In the genomic region with DNA sequence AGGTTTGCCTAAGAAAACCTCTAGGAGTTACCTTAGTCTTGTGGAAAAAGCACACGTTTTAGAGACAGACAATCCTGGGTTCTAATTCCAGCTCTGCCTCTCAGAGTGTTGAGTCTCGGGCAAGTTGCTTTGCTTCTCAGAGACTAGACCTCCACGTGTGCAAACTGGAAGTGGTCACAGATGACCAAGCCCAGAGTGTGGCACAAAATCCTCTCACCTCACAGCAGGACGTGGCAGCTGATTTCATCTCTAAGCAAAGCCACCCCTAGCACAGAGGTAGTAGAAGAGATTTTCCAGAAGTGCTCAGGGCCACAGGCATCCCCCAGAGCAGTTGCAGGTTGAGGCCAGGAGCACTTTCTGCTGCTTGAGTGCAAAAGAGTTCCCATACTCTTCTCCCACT, we compare ENCODE assay signal across 21 cellular contexts.
A peak's percentile ranks its signal among the peaks of the same experiment; 100 is the strongest.
DNase-seq lines count a peak whose midpoint lies in the region; ATAC-seq and TF ChIP-seq lines count a peak whose summit lies in the region.
"Had no signal": no experiment of that assay in that cellular context is flagged by ENCODE, and none has a peak within 500 bp of the region (broad histone marks: within the 10 kb centered on the region; RNA-seq: fewer than 3 reads in every experiment).

No MANE protein-coding gene starts in this region.

- peaks cover 3% of the 10 kb centered on the region for H3K4me1 Mint-ChIP-seq in activated naive CD8-positive, alpha-beta T cell treated with anti-CD3 and anti-CD28 coated beads, Interleukin-2, amount 10 ng/mL, durations not matched to agents 7 days and 5 days
- peaks cover 5% of the 10 kb centered on the region for H3K4me1 Mint-ChIP-seq in activated naive CD8-positive, alpha-beta T cell treated with anti-CD3 and anti-CD28 coated beads for 36 hours
- peaks cover 25 to 47% (median 27%) of the 10 kb centered on the region in 3 donors for H3K4me1 Mint-ChIP-seq in naive B cell

- H3K36me3 ChIP-seq in WERI-Rb-1, result no peaks in the 10 kb centered on the region
- H3K36me3 ChIP-seq: BLaER1 had no signal

- H3K27me3 Mint-ChIP-seq in activated naive CD8-positive, alpha-beta T cell treated with anti-CD3 and anti-CD28 coated beads, Interleukin-2, amount 10 ng/mL, durations not matched to agents 7 days and 5 days, result peaks cover under 1% of the 10 kb centered on the region
- H3K27me3 Mint-ChIP-seq in activated naive CD8-positive, alpha-beta T cell treated with anti-CD3 and anti-CD28 coated beads for 36 hours, result peaks cover 3% of the 10 kb centered on the region
- peaks cover 0 to 11% (median 4%) of the 10 kb centered on the region in 3 donors for H3K27me3 Mint-ChIP-seq in naive B cell

- H3K4me3 Mint-ChIP-seq in activated naive CD8-positive, alpha-beta T cell treated with anti-CD3 and anti-CD28 coated beads, Interleukin-2, amount 10 ng/mL, durations not matched to agents 7 days and 5 days, result no peak overlapping the region
- no peak overlapping the region for H3K4me3 Mint-ChIP-seq in activated naive CD8-positive, alpha-beta T cell treated with anti-CD3 and anti-CD28 coated beads for 36 hours
- peak overlapping the region in 1 of 8 donors; percentile 41 for H3K4me3 Mint-ChIP-seq in naive B cell
- H3K4me3 Mint-ChIP-seq: CD14-positive monocyte; CD8-positive, alpha-beta T cell; H9 had no signal

- H3K36me3 Mint-ChIP-seq in activated naive CD8-positive, alpha-beta T cell treated with anti-CD3 and anti-CD28 coated beads, Interleukin-2, amount 10 ng/mL, durations not matched to agents 7 days and 5 days, result no peaks in the 10 kb centered on the region
- H3K36me3 Mint-ChIP-seq in activated naive CD8-positive, alpha-beta T cell treated with anti-CD3 and anti-CD28 coated beads for 36 hours, result peaks cover 1% of the 10 kb centered on the region
- peaks cover 12 to 15% of the 10 kb centered on the region in 2 donors for H3K36me3 Mint-ChIP-seq in naive B cell
- peaks cover 0 to 8% of the 10 kb centered on the region in 2 donors for H3K36me3 Mint-ChIP-seq in activated naive CD4-positive, alpha-beta T cell treated with anti-CD3 and anti-CD28 coated beads, Interleukin-2, amount 50 U/mL, for 72 hours
- H3K36me3 Mint-ChIP-seq: CD8-positive, alpha-beta T cell had no signal

- H3K27ac ChIP-seq in WERI-Rb-1, result no peak overlapping the region
- H3K27ac ChIP-seq: 22Rv1, A549, BLaER1 had no signal

- no peak overlapping the region for H3K27ac Mint-ChIP-seq in activated naive CD8-positive, alpha-beta T cell treated with anti-CD3 and anti-CD28 coated beads, Interleukin-2, amount 10 ng/mL, durations not matched to agents 7 days and 5 days
- no peak overlapping the region for H3K27ac Mint-ChIP-seq in activated naive CD8-positive, alpha-beta T cell treated with anti-CD3 and anti-CD28 coated beads for 36 hours
- H3K27ac Mint-ChIP-seq in naive B cell, result peak overlapping the region in 2 of 6 donors; percentile 72 to 84
- no peak overlapping the region for H3K27ac Mint-ChIP-seq in activated naive CD4-positive, alpha-beta T cell treated with anti-CD3 and anti-CD28 coated beads, Interleukin-2, amount 50 U/mL, for 72 hours
- H3K27ac Mint-ChIP-seq: CD14-positive monocyte; CD8-positive, alpha-beta T cell; H9 had no signal

- POLR2A ChIA-PET in activated naive CD8-positive, alpha-beta T cell treated with anti-CD3 and anti-CD28 coated beads, Interleukin-2, amount 10 ng/mL, durations not matched to agents 7 days and 5 days (lab: Charles Lee), result interaction anchor here (0.6 kb wide), 1 partner anchor 159 kb away, joined by 4 read pairs; no protein-coding TSS in a partner anchor

- no peak for TF ChIP-seq CTCF in WERI-Rb-1 (IDR thresholded peaks at IDR 0.05; ENCODE audit: low read depth, low read length)

- intact Hi-C loops in sciatic nerve (cut with DNase I), result no loop called here

- H3K4me3 ChIP-seq in WERI-Rb-1 (ENCODE audit: low read depth, low read length), result no peak overlapping the region
- H3K4me3 ChIP-seq: A549, BLaER1 had no signal

- peak; percentile 45 for ATAC-seq in activated naive CD8-positive, alpha-beta T cell treated with anti-CD3 and anti-CD28 coated beads, Interleukin-2, amount 10 ng/mL, durations not matched to agents 7 days and 5 days (ENCODE audit: low read depth)
- peak; percentile 65 to 72 for ATAC-seq in naive B cell (ENCODE audit: low read depth in 2 of 2)
- no peak for ATAC-seq in sciatic nerve
- ATAC-seq in activated naive CD4-positive, alpha-beta T cell treated with anti-CD3 and anti-CD28 coated beads, Interleukin-2, amount 50 U/mL, for 72 hours, result no peak
- ATAC-seq in GM21390 (IDR thresholded peaks at IDR 0.05; ENCODE audit: unreplicated experiment), result no peak
- ATAC-seq: A549; CD8-positive, alpha-beta T cell had no signal

- peaks cover 2% of the 10 kb centered on the region for H3K9me3 Mint-ChIP-seq in activated naive CD8-positive, alpha-beta T cell treated with anti-CD3 and anti-CD28 coated beads, Interleukin-2, amount 10 ng/mL, durations not matched to agents 7 days and 5 days
- H3K9me3 Mint-ChIP-seq in activated naive CD8-positive, alpha-beta T cell treated with anti-CD3 and anti-CD28 coated beads for 36 hours, result no peaks in the 10 kb centered on the region
- H3K9me3 Mint-ChIP-seq in naive B cell, result no peaks in the 10 kb centered on the region
- H3K9me3 Mint-ChIP-seq in activated naive CD4-positive, alpha-beta T cell treated with anti-CD3 and anti-CD28 coated beads, Interleukin-2, amount 50 U/mL, for 72 hours, result peaks cover 0 to 3% of the 10 kb centered on the region in 2 donors
- H3K9me3 Mint-ChIP-seq: CD8-positive, alpha-beta T cell; H9 had no signal

- no peaks in the 10 kb centered on the region for H3K9me3 ChIP-seq in WERI-Rb-1 (ENCODE audit: severe bottlenecking)
- H3K9me3 ChIP-seq: A549, BLaER1 had no signal

- no peaks in the 10 kb centered on the region for H3K27me3 ChIP-seq in WERI-Rb-1 (ENCODE audit: insufficient read depth, low read depth, severe bottlenecking)
- H3K27me3 ChIP-seq: BLaER1 had no signal

- DNase-seq in activated naive CD8-positive, alpha-beta T cell treated with anti-CD3 and anti-CD28 coated beads, Interleukin-2, amount 10 ng/mL, durations not matched to agents 7 days and 5 days, result no peak
- DNase-seq in activated naive CD8-positive, alpha-beta T cell treated with anti-CD3 and anti-CD28 coated beads for 36 hours, result no peak
- DNase-seq in WERI-Rb-1, result peak; percentile 37
- no peak for DNase-seq in naive B cell
- no peak for DNase-seq in sciatic nerve (ENCODE audit: low spot score)
- no peak for DNase-seq in GM19240 (ENCODE audit: insufficient read length, low spot score)
- DNase-seq in activated naive CD4-positive, alpha-beta T cell treated with anti-CD3 and anti-CD28 coated beads, Interleukin-2, amount 50 U/mL, for 72 hours (ENCODE audit: low spot score in 2 of 2), result no peak
- DNase-seq: AML-193; Calu3; CD8-positive, alpha-beta T cell; DMS79 treated with DMSO at 0.1 percent for 48 hours; GF-D8; GOT3; H9; IMR-90; KBM-7 had no signal

Comparison
In these comparisons a context has a peak if more than half of its experiments do, and no peak if none do; other contexts are left out.
1. ATAC-seq: peak in activated naive CD8-positive, alpha-beta T cell treated with anti-CD3 and anti-CD28 coated beads, Interleukin-2, amount 10 ng/mL, durations not matched to agents 7 days and 5 days (single experiment) and naive B cell (2 of 2); none in sciatic nerve (single experiment), activated naive CD4-positive, alpha-beta T cell treated with anti-CD3 and anti-CD28 coated beads, Interleukin-2, amount 50 U/mL, for 72 hours (0 of 2) and GM21390 (single experiment).